17 cellular contexts compared by ENCODE assay signal in the genomic region with DNA sequence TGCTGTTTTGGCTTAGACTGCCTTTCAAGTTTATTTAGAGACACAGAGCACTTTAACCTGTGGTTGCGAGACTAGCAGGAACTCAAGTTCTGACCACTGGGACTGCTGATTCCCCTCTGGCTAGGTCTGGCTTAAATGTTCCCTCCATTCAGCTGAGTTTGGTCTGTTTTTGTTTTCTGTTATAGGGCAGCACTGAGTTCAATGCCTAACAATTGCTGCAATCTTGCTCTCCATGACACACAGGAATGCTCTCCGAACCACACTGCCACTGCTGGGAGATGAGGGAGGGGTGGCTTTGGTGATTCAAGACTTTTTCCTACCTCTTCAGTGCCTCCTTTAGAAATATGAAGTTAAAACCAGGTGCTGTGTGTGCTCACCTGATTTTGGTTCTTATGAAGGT.
"Had no signal": no experiment of that assay in that cellular context is flagged by ENCODE, and none has a peak within 500 bp of the region (broad histone marks: within the 10 kb centered on the region; RNA-seq: fewer than 3 reads in every experiment).

No MANE protein-coding gene starts in this region.

- H3K36me3 ChIP-seq: sigmoid colon, WERI-Rb-1 had no signal

- H3K9me3 Mint-ChIP-seq: central memory CD8-positive, alpha-beta T cell had no signal

- H3K4me3 ChIP-seq: body of pancreas, psoas muscle, sigmoid colon had no signal

- H3K4me1 ChIP-seq: body of pancreas, psoas muscle, sigmoid colon had no signal

- DNase-seq: activated CD4-positive, alpha-beta T cell treated with anti-CD3 and anti-CD28 coated beads for 4 hours; activated CD8-positive, alpha-beta memory T cell treated with anti-CD3 and anti-CD28 coated beads, Interleukin-2, amount 50 U/mL, for 48 hours; activated CD8-positive, alpha-beta T cell treated with anti-CD3 and anti-CD28 coated beads, Interleukin-2, amount 10 ng/mL, durations not matched to agents 7 days and 5 days; body of pancreas; effector memory CD4-positive, alpha-beta T cell; immature natural killer cell; left colon; occipital lobe; psoas muscle; sigmoid colon; stimulated activated CD4-positive, alpha-beta T cell treated with anti-CD3 and anti-CD28 coated beads, Interleukin-12 subunit alpha, Interleukin-12 subunit beta, amount 100 ng/mL, for 4 hours; stimulated activated naive CD4-positive, alpha-beta T cell treated with Interleukin-2 at 50 U/mL for 16 hours; T1000; WERI-Rb-1 had no signal

- H3K9me3 ChIP-seq: body of pancreas, sigmoid colon had no signal

- H3K27ac ChIP-seq: body of pancreas, epithelial cell of prostate, psoas muscle, sigmoid colon, WERI-Rb-1 had no signal

- ATAC-seq: activated CD8-positive, alpha-beta T cell treated with anti-CD3 and anti-CD28 coated beads, Interleukin-2, amount 10 ng/mL, durations not matched to agents 7 days and 5 days; body of pancreas; left colon; psoas muscle had no signal

- H3K27ac Mint-ChIP-seq: activated CD8-positive, alpha-beta T cell treated with anti-CD3 and anti-CD28 coated beads, Interleukin-2, amount 10 ng/mL, durations not matched to agents 7 days and 5 days; immature natural killer cell; nephron had no signal

- H3K27me3 ChIP-seq: body of pancreas, sigmoid colon had no signal
